In genomic region chr11:112453601-112454577, GRCh38 we compare ENCODE assay signal across 8 cellular contexts.
A peak's percentile ranks its signal among the peaks of the same experiment; 100 is the strongest.
DNase-seq lines count a peak whose midpoint lies in the region; ATAC-seq and TF ChIP-seq lines count a peak whose summit lies in the region.

No MANE protein-coding gene starts in this region.

- no peak overlapping the region for H3K27ac Mint-ChIP-seq in activated T-helper 17 cell treated with anti-CD3 and anti-CD28 coated beads, Interleukin-2, amount 50 U/mL, for 72 hours

- H3K36me3 Mint-ChIP-seq in activated T-helper 17 cell treated with anti-CD3 and anti-CD28 coated beads, Interleukin-2, amount 50 U/mL, for 72 hours (ENCODE audit: low read depth) = no peaks in the 10 kb centered on the region

- no peaks in the 10 kb centered on the region for H3K79me2 ChIP-seq in hepatocyte

- H2AFZ ChIP-seq in hepatocyte = no peak overlapping the region

- peak; percentile 30 for TF ChIP-seq CTCF in hepatocyte (IDR thresholded peaks at IDR 0.05; ENCODE audit: poor library complexity)

- H3K9me3 Mint-ChIP-seq in activated T-helper 17 cell treated with anti-CD3 and anti-CD28 coated beads, Interleukin-2, amount 50 U/mL, for 72 hours = no peaks in the 10 kb centered on the region

- no peaks in the 10 kb centered on the region for H3K9me3 ChIP-seq in hepatocyte (ENCODE audit: low read depth)

- H3K4me2 ChIP-seq in hepatocyte = no peak overlapping the region

- no peak overlapping the region for H3K4me3 ChIP-seq in hepatocyte

- no peaks in the 10 kb centered on the region for H4K20me1 ChIP-seq in hepatocyte (ENCODE audit: insufficient read depth, poor library complexity, severe bottlenecking)

- no peaks in the 10 kb centered on the region for H3K9me2 ChIP-seq in hepatocyte (replicated peaks; ENCODE audit: insufficient read depth)

- DNase-seq in activated T-cell treated with anti-CD3 and anti-CD28 coated beads for 1 hour (ENCODE audit: low read depth) = peak; percentile 11
- DNase-seq in activated T-cell treated with anti-CD3 and anti-CD28 coated beads for 4 hours = no peak
- DNase-seq in NAMALWA (ENCODE audit: low spot score) = peak; percentile 51
- peak; percentile 41 for DNase-seq in hepatocyte (ENCODE audit: low spot score)
- peak in 4 of 6 experiments; percentile 1 to 22 (median 8) for DNase-seq in stimulated activated naive CD4-positive, alpha-beta T cell (lab: John Stamatoyannopoulos, UW)
- DNase-seq in DMS79 treated with DMSO at 0.1 percent for 48 hours (lab: John Stamatoyannopoulos, UW) = no peak

- no peak overlapping the region for H3K4me3 Mint-ChIP-seq in activated T-helper 17 cell treated with anti-CD3 and anti-CD28 coated beads, Interleukin-2, amount 50 U/mL, for 72 hours

- H3K36me3 ChIP-seq in hepatocyte (replicated peaks; ENCODE audit: insufficient read depth, low read depth) = no peaks in the 10 kb centered on the region

- ATAC-seq in activated T-helper 17 cell treated with anti-CD3 and anti-CD28 coated beads, Interleukin-2, amount 50 U/mL, for 72 hours (replicated peaks) = peak; percentile 82
- ATAC-seq in GM21367 (IDR thresholded peaks at IDR 0.05; ENCODE audit: unreplicated experiment) = no peak

- H3K4me1 Mint-ChIP-seq in activated T-helper 17 cell treated with anti-CD3 and anti-CD28 coated beads, Interleukin-2, amount 50 U/mL, for 72 hours = no peaks in the 10 kb centered on the region

- no peaks in the 10 kb centered on the region for H3K4me1 ChIP-seq in hepatocyte (ENCODE audit: insufficient read depth)

- H3K27me3 ChIP-seq in hepatocyte = no peaks in the 10 kb centered on the region

- no peaks in the 10 kb centered on the region for H3K27me3 Mint-ChIP-seq in activated T-helper 17 cell treated with anti-CD3 and anti-CD28 coated beads, Interleukin-2, amount 50 U/mL, for 72 hours

- WGBS in hepatocyte (ENCODE audit: low lambda C conversion rate, missing lambda C conversion rate) = 91% methylated on average over 4 of the region's 4 CpGs

- no peak overlapping the region for H3K27ac ChIP-seq in hepatocyte

Comparison
In these comparisons a context has a peak if more than half of its experiments do, and no peak if none do; other contexts are left out.
1. DNase-seq: peak in activated T-cell treated with anti-CD3 and anti-CD28 coated beads for 1 hour (single experiment), NAMALWA (single experiment), hepatocyte (single experiment) and stimulated activated naive CD4-positive, alpha-beta T cell (4 of 6); none in activated T-cell treated with anti-CD3 and anti-CD28 coated beads for 4 hours (single experiment) and DMS79 treated with DMSO at 0.1 percent for 48 hours (single experiment).